ENCODE assay signal across 2 cellular contexts in genomic region chr12:121371404-121371803, GRCh38.
TF ChIP-seq lines count a peak whose summit lies in the region.

No MANE protein-coding gene starts in this region.

TF ChIP-seq in HepG2, 621 proteins besides CTCF, POLR2A, EP300 and RAD21 (continues in another document):
- TF ChIP-seq NPAS2 (CRISPR knock-in tag; IDR thresholded peaks at IDR 0.05; ENCODE audit: borderline replicate concordance) (no peak), ZNF569 (CRISPR knock-in tag; IDR thresholded peaks at IDR 0.05; ENCODE audit: borderline replicate concordance) (no peak), ZNF646 (CRISPR knock-in tag; IDR thresholded peaks at IDR 0.05) (no peak), ZBTB8A (CRISPR knock-in tag; IDR thresholded peaks at IDR 0.05; ENCODE audit: borderline replicate concordance, low read depth) (no peak), MIER3 (CRISPR knock-in tag; IDR thresholded peaks at IDR 0.05; ENCODE audit: borderline replicate concordance) (no peak), SMARCE1 (IDR thresholded peaks at IDR 0.05; ENCODE audit: borderline replicate concordance) (no peak), ZNF761 (CRISPR knock-in tag; conservative IDR thresholded peaks at IDR 0.05) (no peak), MATR3 (CRISPR knock-in tag; IDR thresholded peaks at IDR 0.05) (no peak), SRSF4 (IDR thresholded peaks at IDR 0.05; ENCODE audit: low read depth, low read length, poor library complexity, severe bottlenecking) (no peak), CERS6 (CRISPR knock-in tag; IDR thresholded peaks at IDR 0.05) (no peak), SOX13 (IDR thresholded peaks at IDR 0.05) (no peak), SOX13 (CRISPR knock-in tag; conservative IDR thresholded peaks at IDR 0.05 in 1 of 2, IDR thresholded peaks at IDR 0.05 in 1 of 2) (no peak; a peak in 1 of 4 replicates), ZNF644 (CRISPR knock-in tag; IDR thresholded peaks at IDR 0.05; ENCODE audit: low read depth) (no peak), ZNF746 (CRISPR knock-in tag; IDR thresholded peaks at IDR 0.05) (no peak), ZNF567 (CRISPR knock-in tag; IDR thresholded peaks at IDR 0.05; ENCODE audit: borderline replicate concordance) (no peak), ELK4 (CRISPR knock-in tag; IDR thresholded peaks at IDR 0.05; ENCODE audit: borderline replicate concordance) (no peak), SP5 (CRISPR knock-in tag; IDR thresholded peaks at IDR 0.05; ENCODE audit: borderline replicate concordance, low read depth) (peak; percentile 24; the same call in 1 of the 2 replicates), ZNF883 (CRISPR knock-in tag; IDR thresholded peaks at IDR 0.05; ENCODE audit: not compliant biosample characterization) (no peak), NR2C2 (CRISPR knock-in tag; IDR thresholded peaks at IDR 0.05; ENCODE audit: borderline replicate concordance) (peak; percentile 48; the same call in 1 of the 2 replicates), ZBTB7B (CRISPR knock-in tag; IDR thresholded peaks at IDR 0.05) (no peak), ZNF34 (CRISPR knock-in tag; IDR thresholded peaks at IDR 0.05; ENCODE audit: borderline replicate concordance) (no peak), TOPORS (CRISPR knock-in tag; IDR thresholded peaks at IDR 0.05) (no peak)

TF ChIP-seq in K562, 482 proteins besides CTCF, POLR2A, EP300 and RAD21:
- TF ChIP-seq MTA1 (IDR thresholded peaks at IDR 0.05; ENCODE audit: borderline replicate concordance), result no peak
- TF ChIP-seq NUFIP1 (IDR thresholded peaks at IDR 0.05; ENCODE audit: partially characterized antibody), result no peak
- no peak for TF ChIP-seq ESRRB (CRISPR knock-in tag; IDR thresholded peaks at IDR 0.05; ENCODE audit: borderline replicate concordance)
- TF ChIP-seq SMARCC2 (IDR thresholded peaks at IDR 0.05; ENCODE audit: low read depth), result no peak
- TF ChIP-seq TFAP4 (CRISPR knock-in tag; IDR thresholded peaks at IDR 0.05; ENCODE audit: borderline replicate concordance), result no peak
- TF ChIP-seq POLR2H (tag; IDR thresholded peaks at IDR 0.05; ENCODE audit: low read depth), result no peak
- no peak for TF ChIP-seq RB1 (IDR thresholded peaks at IDR 0.05; ENCODE audit: low read depth)
- no peak for TF ChIP-seq ZBTB11 (CRISPR knock-in tag; IDR thresholded peaks at IDR 0.05)
- TF ChIP-seq ZNF583 (CRISPR knock-in tag; IDR thresholded peaks at IDR 0.05), result no peak
- no peak for TF ChIP-seq SMARCA5 (IDR thresholded peaks at IDR 0.05)
- no peak for TF ChIP-seq DLX4 (CRISPR knock-in tag; IDR thresholded peaks at IDR 0.05)
- TF ChIP-seq ZNF133 (CRISPR knock-in tag; IDR thresholded peaks at IDR 0.05), result no peak
- TF ChIP-seq ZNF77 (CRISPR knock-in tag; IDR thresholded peaks at IDR 0.05), result no peak
- TF ChIP-seq NCOR1 (IDR thresholded peaks at IDR 0.05), result no peak
- TF ChIP-seq ZBTB33 (CRISPR knock-in tag; IDR thresholded peaks at IDR 0.05), result no peak
- no peak for TF ChIP-seq ZNF592 (IDR thresholded peaks at IDR 0.05)
- TF ChIP-seq ZC3H8 (IDR thresholded peaks at IDR 0.05), result no peak
- TF ChIP-seq HCFC1 (IDR thresholded peaks at IDR 0.05; ENCODE audit: low read depth, low read length), result no peak
- no peak for TF ChIP-seq KLF6 (CRISPR knock-in tag; IDR thresholded peaks at IDR 0.05; ENCODE audit: borderline replicate concordance)
TF ChIP-seq in K562: peak in this region for 0.
